ENCODE assay signal across 30 cellular contexts in genomic region chr9:26706223-26706622, GRCh38.
"Had no signal": no experiment of that assay in that cellular context is flagged by ENCODE, and none has a peak within 500 bp of the region (broad histone marks: within the 10 kb centered on the region; RNA-seq: fewer than 3 reads in every experiment).

No MANE protein-coding gene starts in this region.

- H3K9me3 Mint-ChIP-seq: WTC11 had no signal

- H3K36me3 ChIP-seq: brain microvascular endothelial cell, SJSA1 had no signal

- H3K4me3 ChIP-seq: SJSA1 had no signal

- DNase-seq: activated CD4-positive, alpha-beta T cell treated with anti-CD3 and anti-CD28 coated beads for 48 hours; activated CD4-positive, alpha-beta T cell treated with anti-CD3 and anti-CD28 coated beads, Interleukin-2, amount 50 U/mL, for 4 hours; activated CD4-positive, CD25-positive, alpha-beta regulatory T cell treated with anti-CD3 and anti-CD28 coated beads, Interleukin-2, amount 50 U/mL, for 72 hours; activated CD8-positive, alpha-beta memory T cell treated with anti-CD3 and anti-CD28 coated beads, Interleukin-2, amount 50 U/mL, for 48 hours; activated CD8-positive, alpha-beta T cell treated with anti-CD3 and anti-CD28 coated beads, Interleukin-2, amount 10 ng/mL, durations not matched to agents 7 days and 5 days; activated effector memory CD4-positive, alpha-beta T cell treated with Interleukin-2 at 50 U/mL for 16 hours; activated naive CD4-positive, alpha-beta T cell; activated T-cell treated with anti-CD3 and anti-CD28 coated beads, Interleukin-2, amount 50 U/mL, for 1 hour; brain microvascular endothelial cell; cerebellar nuclear complex; KG1; MM.1S; NCI-H1105; NCI-H1436; NCI-H1694 treated with DMSO at 0.1 percent for 48 hours; NCI-H2029 treated with DMSO at 0.1 percent for 48 hours; NCI-H345; NCI-H510A; NCI-H526 treated with DMSO at 0.1 percent for 48 hours; NCI-H82; Right ventricle myocardium superior; RPMI8226; SW 1271 had no signal

- H3K27ac Mint-ChIP-seq: activated CD8-positive, alpha-beta T cell treated with anti-CD3 and anti-CD28 coated beads, Interleukin-2, amount 10 ng/mL, durations not matched to agents 7 days and 5 days; activated naive CD4-positive, alpha-beta T cell treated with anti-CD3 and anti-CD28 coated beads, Interleukin-2, amount 50 U/mL, for 72 hours; activated T-helper 1 cell treated with anti-CD3 and anti-CD28 coated beads, Interleukin-12 subunit alpha, Interleukin-12 subunit beta, Interleukin-2, Interleukin-4 antibody, amounts not matched to agents 30 ng/mL and 10 ng/mL and 1 ng/mL, durations not matched to agents 14 hours and 24 hours and 36 hours; T-helper 1 cell treated with Interleukin-12 subunit alpha and Interleukin-12 subunit beta and Interleukin-4 antibody, amounts not matched to agents 30 μg/mL and 1 μg/mL, for 36 hours; WTC11 had no signal

- H3K27me3 ChIP-seq: brain microvascular endothelial cell, SJSA1 had no signal

- H3K4me1 Mint-ChIP-seq: WTC11 had no signal

- H3K9me3 ChIP-seq: SJSA1 had no signal

- H3K4me3 Mint-ChIP-seq: activated CD8-positive, alpha-beta T cell treated with anti-CD3 and anti-CD28 coated beads, Interleukin-2, amount 10 ng/mL, durations not matched to agents 7 days and 5 days; activated T-helper 1 cell treated with anti-CD3 and anti-CD28 coated beads, Interleukin-12 subunit alpha, Interleukin-12 subunit beta, Interleukin-2, Interleukin-4 antibody, amounts not matched to agents 30 ng/mL and 10 ng/mL and 1 ng/mL, durations not matched to agents 14 hours and 24 hours and 36 hours; T-helper 1 cell treated with Interleukin-12 subunit alpha and Interleukin-12 subunit beta and Interleukin-4 antibody, amounts not matched to agents 30 μg/mL and 1 μg/mL, for 36 hours; WTC11 had no signal

- H3K36me3 Mint-ChIP-seq: activated naive CD4-positive, alpha-beta T cell treated with anti-CD3 and anti-CD28 coated beads, Interleukin-2, amount 50 U/mL, for 72 hours; WTC11 had no signal

- H3K4me1 ChIP-seq: SJSA1 had no signal

- ATAC-seq: activated CD8-positive, alpha-beta T cell treated with anti-CD3 and anti-CD28 coated beads, Interleukin-2, amount 10 ng/mL, durations not matched to agents 7 days and 5 days; Panc1; SK-N-SH treated with all-trans-retinoic acid at 6 μM for 48 hours; WTC11 had no signal

- H3K27ac ChIP-seq: brain microvascular endothelial cell, SJSA1 had no signal
